ENCODE assay signal across 11 cellular contexts in the genomic region with DNA sequence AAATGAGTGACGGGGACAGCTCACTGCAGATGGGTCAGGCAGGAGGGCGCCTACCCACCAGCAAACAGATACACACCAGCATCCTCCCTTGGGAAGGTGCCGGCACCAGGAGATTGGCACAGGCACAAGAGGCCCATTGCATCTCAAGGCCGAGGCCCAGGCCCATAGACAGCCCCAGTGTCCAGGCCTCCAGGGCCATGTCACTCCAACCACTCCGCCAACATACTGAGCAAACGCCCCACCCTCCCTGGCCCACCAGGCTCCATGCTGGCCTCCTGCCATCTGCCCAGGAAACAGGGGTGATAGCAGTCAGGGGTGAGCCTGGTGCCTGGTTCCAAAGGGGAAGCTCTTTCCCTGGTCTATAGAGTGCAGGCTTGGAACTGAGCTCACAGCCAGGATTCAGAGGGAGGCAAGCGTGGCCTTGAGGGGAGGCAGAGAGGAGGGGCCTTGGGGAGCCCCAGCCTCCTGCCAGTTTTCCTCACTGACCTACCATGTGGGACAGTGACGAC. TPM values are rescaled to one million over a fixed set of nuclear protein-coding genes. Genes with fewer than 3 reads are reported as not detected.
DNase-seq lines count a peak whose midpoint lies in the region; ATAC-seq and TF ChIP-seq lines count a peak whose summit lies in the region.
"Had no signal": no experiment of that assay in that cellular context is flagged by ENCODE, and none has a peak within 500 bp of the region (broad histone marks: within the 10 kb centered on the region; RNA-seq: fewer than 3 reads in every experiment).

No MANE protein-coding gene starts in this region.

- 100% methylated on average over 1 of the region's 8 CpGs for WGBS in suprapubic skin

- no peaks in the 10 kb centered on the region for H4K20me1 ChIP-seq in SU-DHL-6 (ENCODE audit: low read depth, low read length)

- DNase-seq in COLO668 (lab: John Stamatoyannopoulos, UW; ENCODE audit: unreplicated experiment) (peak; percentile 34), suprapubic skin (ENCODE audit: low spot score in 2 of 2) (no peak)
- DNase-seq: foreskin keratinocyte, NCI-H1694 treated with DMSO at 0.1 percent for 48 hours had no signal

- no peak for TF ChIP-seq EP300 in suprapubic skin (IDR thresholded peaks at IDR 0.05)

- ATAC-seq in GM21825 (IDR thresholded peaks at IDR 0.05; ENCODE audit: unreplicated experiment) (no peak), GM18498 (IDR thresholded peaks at IDR 0.05; ENCODE audit: unreplicated experiment) (no peak), HG02840 (IDR thresholded peaks at IDR 0.05; ENCODE audit: low FRiP score, unreplicated experiment) (no peak)
- ATAC-seq: foreskin keratinocyte, Panc1 had no signal

- no peak for TF ChIP-seq CTCF in SU-DHL-6 (IDR thresholded peaks at IDR 0.05; ENCODE audit: insufficient read depth, low read length, poor library complexity, severe bottlenecking)
- TF ChIP-seq CTCF in suprapubic skin (IDR thresholded peaks at IDR 0.05): no peak

- H3K27ac ChIP-seq in SU-DHL-6 (ENCODE audit: low read depth, low read length) (0 out of 2 replicates have a peak overlapping the region, but pooled peaks have one; percentile 3), suprapubic skin (no peak overlapping the region)
- H3K27ac ChIP-seq: foreskin keratinocyte had no signal

- no peaks in the 10 kb centered on the region for H3K27me3 ChIP-seq in SU-DHL-6 (ENCODE audit: low read length)
- H3K27me3 ChIP-seq in endocrine pancreas (ENCODE audit: control insufficient read depth, insufficient read depth, low read length): no peaks in the 10 kb centered on the region
- H3K27me3 ChIP-seq in skeletal muscle satellite cell (ENCODE audit: control insufficient read depth, insufficient read depth, low read length): no peaks in the 10 kb centered on the region
- no peaks in the 10 kb centered on the region for H3K27me3 ChIP-seq in suprapubic skin
- H3K27me3 ChIP-seq: foreskin keratinocyte had no signal

- H3K4me2 ChIP-seq in SU-DHL-6 (ENCODE audit: low read depth, low read length, poor library complexity, severe bottlenecking) (no peak overlapping the region), skeletal muscle satellite cell (ENCODE audit: low read length) (peak overlapping the region; percentile 31)

- peaks cover 2% of the 10 kb centered on the region; the same call in 1 of the 2 replicates for H3K36me3 ChIP-seq in SU-DHL-6 (ENCODE audit: low read length)
- no peaks in the 10 kb centered on the region for H3K36me3 ChIP-seq in endocrine pancreas (ENCODE audit: control insufficient read depth, insufficient read depth, low read length)
- peaks cover 59% of the 10 kb centered on the region for H3K36me3 ChIP-seq in skeletal muscle satellite cell (ENCODE audit: insufficient read depth, low read length)
- no peaks in the 10 kb centered on the region for H3K36me3 ChIP-seq in suprapubic skin

- no peak overlapping the region for H2AFZ ChIP-seq in SU-DHL-6 (ENCODE audit: low read depth, low read length, severe bottlenecking)

- peaks cover 60% of the 10 kb centered on the region for H3K79me2 ChIP-seq in SU-DHL-6 (ENCODE audit: insufficient read depth, low read length)

- no peaks in the 10 kb centered on the region for H3K9me2 ChIP-seq in SU-DHL-6 (replicated peaks; ENCODE audit: insufficient read depth, low read length)

- no peak overlapping the region for H3K9ac ChIP-seq in SU-DHL-6 (ENCODE audit: low read length)
- peak overlapping the region; percentile 23 for H3K9ac ChIP-seq in endocrine pancreas (ENCODE audit: control insufficient read depth, insufficient read depth, low read length)
- H3K9ac ChIP-seq in skeletal muscle satellite cell (ENCODE audit: low read depth, low read length): no peak overlapping the region

- H3K9me3 ChIP-seq in SU-DHL-6 (ENCODE audit: insufficient read depth, low read length): no peaks in the 10 kb centered on the region
- no peaks in the 10 kb centered on the region for H3K9me3 ChIP-seq in endocrine pancreas (ENCODE audit: control insufficient read depth, low read length)
- no peaks in the 10 kb centered on the region for H3K9me3 ChIP-seq in skeletal muscle satellite cell (replicated peaks; ENCODE audit: low read length)
- no peaks in the 10 kb centered on the region for H3K9me3 ChIP-seq in suprapubic skin

- H3K4me1 ChIP-seq in endocrine pancreas (ENCODE audit: control insufficient read depth, insufficient read depth, low read length): no peaks in the 10 kb centered on the region
- peaks cover 42% of the 10 kb centered on the region for H3K4me1 ChIP-seq in skeletal muscle satellite cell (ENCODE audit: control insufficient read depth, insufficient read depth, low read length)
- peaks cover 71% of the 10 kb centered on the region for H3K4me1 ChIP-seq in suprapubic skin
- H3K4me1 ChIP-seq: foreskin keratinocyte had no signal

- no peak overlapping the region for H3K4me3 ChIP-seq in SU-DHL-6 (ENCODE audit: insufficient read depth, low read length, poor library complexity, severe bottlenecking)
- no peak overlapping the region for H3K4me3 ChIP-seq in endocrine pancreas (ENCODE audit: control insufficient read depth, insufficient read depth, low read length)
- no peak overlapping the region for H3K4me3 ChIP-seq in skeletal muscle satellite cell (ENCODE audit: low read length)
- no peak overlapping the region for H3K4me3 ChIP-seq in suprapubic skin

- TF ChIP-seq POLR2A in suprapubic skin (IDR thresholded peaks at IDR 0.05): no peak

- peaks cover 17% of the 10 kb centered on the region; the same call in 1 of the 2 replicates for H3F3A ChIP-seq in SU-DHL-6 (ENCODE audit: insufficient read depth)

RNA-seq across cellular contexts. Expression of gene PISD, which starts 34.7 kb away (rescaled TPM):
- total RNA-seq in skeletal muscle satellite cell (2012; rRNA removed): 28.4 and 44.6 TPM in 2 replicates
- total RNA-seq in suprapubic skin: 10 to 100 TPM; 42.5 to 91.7 (median 57.9) TPM
